In the genomic region with DNA sequence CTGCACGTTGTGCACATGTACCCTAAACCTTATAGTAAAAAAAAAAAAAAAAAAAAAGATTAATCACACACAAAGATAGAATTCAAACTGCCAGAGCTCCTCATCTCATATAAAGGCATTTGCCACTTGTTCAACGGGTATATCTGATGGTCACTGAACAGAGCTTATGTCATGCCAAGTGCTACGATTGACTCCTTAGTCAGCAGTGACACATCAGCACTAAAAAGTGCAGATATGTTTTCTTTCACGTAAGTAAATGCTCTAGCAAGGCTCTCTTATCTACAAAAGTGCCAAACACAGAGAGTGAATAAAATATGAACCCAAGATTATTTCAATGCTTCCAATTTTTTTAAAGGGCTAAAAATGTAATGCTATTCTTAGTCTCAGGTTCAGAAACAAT, we compare ENCODE assay signal across 8 cellular contexts. TPM values are rescaled to one million over a fixed set of nuclear protein-coding genes. Genes with fewer than 3 reads are reported as not detected.
A peak's percentile ranks its signal among the peaks of the same experiment; 100 is the strongest.
DNase-seq lines count a peak whose midpoint lies in the region; ATAC-seq and TF ChIP-seq lines count a peak whose summit lies in the region.

No MANE protein-coding gene starts in this region.

- peak overlapping the region; percentile 85 to 99 (median 93) for H3K4me3 ChIP-seq in BLaER1 treated with 17β-estradiol and CSF1 and Interleukin-3, amounts not matched to agents 10 nM and 100 nM
- H3K4me3 ChIP-seq in right atrium auricular region (peak overlapping the region; percentile 81 to 96), skeletal muscle cell (ENCODE audit: low read depth, low read length) (peak overlapping the region; percentile 92)

- H3K9me3 Mint-ChIP-seq in activated T-cell treated with anti-CD3 and anti-CD28 coated beads, Interleukin-2, amount 50 U/mL, for 4 hours = no peaks in the 10 kb centered on the region

- no peaks in the 10 kb centered on the region for H3K27me3 Mint-ChIP-seq in activated T-cell treated with anti-CD3 and anti-CD28 coated beads, Interleukin-2, amount 50 U/mL, for 4 hours (ENCODE audit: low read depth)

- H3K27me3 ChIP-seq in BLaER1 treated with 17β-estradiol and CSF1 and Interleukin-3, amounts not matched to agents 10 nM and 100 nM = no peaks in the 10 kb centered on the region; a peak in 1 of 22 replicates
- no peaks in the 10 kb centered on the region for H3K27me3 ChIP-seq in right atrium auricular region

- POLR2A ChIA-PET in GM10248 (lab: Yijun Ruan, JAX) = interaction anchor here (0.7 kb wide), 1 partner anchor 25 kb away, joined by 4 read pairs; no protein-coding TSS in a partner anchor

- DNase-seq in HS-27A (ENCODE audit: low read depth) (peak; percentile 50), right atrium auricular region (ENCODE audit: low spot score) (no peak), skeletal muscle cell (ENCODE audit: low read depth) (peak; percentile 36), GM10248 (ENCODE audit: extremely low spot score) (no peak), MV-4-11 (lab: John Stamatoyannopoulos, UW) (no peak), ecto neural progenitor cell (ENCODE audit: low spot score) (no peak)
- DNase-seq in activated T-cell treated with anti-CD3 and anti-CD28 coated beads, Interleukin-2, amount 50 U/mL, for 4 hours = no peak

- H3K4me2 ChIP-seq in BLaER1 treated with 17β-estradiol and CSF1 and Interleukin-3, amounts not matched to agents 10 nM and 100 nM = peak overlapping the region; percentile 58 to 95 (median 80)

- H3K36me3 Mint-ChIP-seq in activated T-cell treated with anti-CD3 and anti-CD28 coated beads, Interleukin-2, amount 50 U/mL, for 4 hours (ENCODE audit: insufficient read depth) = peaks cover 13% of the 10 kb centered on the region

- no peaks in the 10 kb centered on the region for H3K9me3 ChIP-seq in BLaER1 treated with 17β-estradiol and CSF1 and Interleukin-3, amounts not matched to agents 10 nM and 100 nM (replicated peaks in 1 of 11)
- H3K9me3 ChIP-seq in right atrium auricular region = no peaks in the 10 kb centered on the region

- H3K9ac ChIP-seq in BLaER1 treated with 17β-estradiol and CSF1 and Interleukin-3, amounts not matched to agents 10 nM and 100 nM = peak overlapping the region; percentile 86 to 94 (median 92); a peak in 19 of 22 replicates

- peaks cover 26 to 44% (median 33%) of the 10 kb centered on the region in 11 experiments for H3K36me3 ChIP-seq in BLaER1 treated with 17β-estradiol and CSF1 and Interleukin-3, amounts not matched to agents 10 nM and 100 nM
- H3K36me3 ChIP-seq in right atrium auricular region = peaks cover 8% of the 10 kb centered on the region

- H3K27ac ChIP-seq in BLaER1 treated with 17β-estradiol and CSF1 and Interleukin-3, amounts not matched to agents 10 nM and 100 nM = peak overlapping the region in 9 of 11 experiments; percentile 74 to 90 (median 88); a peak in 14 of 22 replicates
- peak overlapping the region; percentile 89 to 92 for H3K27ac ChIP-seq in right atrium auricular region

- CTCF ChIA-PET in GM10248 (lab: Yijun Ruan, JAX) = no interaction called here

- peak overlapping the region; percentile 96 for H3K4me3 Mint-ChIP-seq in activated T-cell treated with anti-CD3 and anti-CD28 coated beads, Interleukin-2, amount 50 U/mL, for 4 hours

- H3K4me1 ChIP-seq in BLaER1 treated with 17β-estradiol and CSF1 and Interleukin-3, amounts not matched to agents 10 nM and 100 nM = peaks cover 16 to 27% (median 22%) of the 10 kb centered on the region in 10 experiments; a peak in 19 of 20 replicates
- H3K4me1 ChIP-seq in right atrium auricular region = peaks cover 0 to 24% of the 10 kb centered on the region in 2 donors

- peak in 1 of 2 donors; percentile 27 for ATAC-seq in activated T-cell treated with anti-CD3 and anti-CD28 coated beads, Interleukin-2, amount 50 U/mL, for 4 hours

- TF ChIP-seq CTCF in right atrium auricular region (IDR thresholded peaks at IDR 0.05) (no peak), GM10248 (IDR thresholded peaks at IDR 0.05; ENCODE audit: control extremely low read depth, extremely low read depth, low read depth, missing control alignments) (no peak)

- peaks cover 41% of the 10 kb centered on the region for H3K4me1 Mint-ChIP-seq in activated T-cell treated with anti-CD3 and anti-CD28 coated beads, Interleukin-2, amount 50 U/mL, for 4 hours (ENCODE audit: low read depth)

- peaks cover 0 to 35% (median 16%) of the 10 kb centered on the region in 11 experiments; a peak in 12 of 22 replicates for H4K20me1 ChIP-seq in BLaER1 treated with 17β-estradiol and CSF1 and Interleukin-3, amounts not matched to agents 10 nM and 100 nM

RNA-seq across cellular contexts. Expression of a gene that starts 1.1 kb away (rescaled TPM):
- 100 to 1,000 TPM; 106 to 130 (median 116) TPM for total RNA-seq in activated T-cell treated with anti-CD3 and anti-CD28 coated beads, Interleukin-2, amount 50 U/mL, for 4 hours
- total RNA-seq in right atrium auricular region = 100 to 1,000 TPM in 1 of 2 donors, 10 to 100 TPM in 1; 69.0 to 107 TPM

RNA-seq across cellular contexts. Expression of a gene that starts 39.5 kb away (rescaled TPM):
- total RNA-seq in activated T-cell treated with anti-CD3 and anti-CD28 coated beads, Interleukin-2, amount 50 U/mL, for 4 hours = not detected
- total RNA-seq in right atrium auricular region = not detected

Comparison
In these comparisons a context has a peak if more than half of its experiments do, and no peak if none do; other contexts are left out.
1. DNase-seq: peak in HS-27A (single experiment) and skeletal muscle cell (single experiment); none in activated T-cell treated with anti-CD3 and anti-CD28 coated beads, Interleukin-2, amount 50 U/mL, for 4 hours (single experiment), right atrium auricular region (single experiment), GM10248 (single experiment), MV-4-11 (single experiment) and ecto neural progenitor cell (single experiment).
2. Peak in every context shown above with its lines, with median percentiles within 50 percentile points of each other: H3K4me3 ChIP-seq.